21 cellular contexts compared by ENCODE assay signal in the genomic region with DNA sequence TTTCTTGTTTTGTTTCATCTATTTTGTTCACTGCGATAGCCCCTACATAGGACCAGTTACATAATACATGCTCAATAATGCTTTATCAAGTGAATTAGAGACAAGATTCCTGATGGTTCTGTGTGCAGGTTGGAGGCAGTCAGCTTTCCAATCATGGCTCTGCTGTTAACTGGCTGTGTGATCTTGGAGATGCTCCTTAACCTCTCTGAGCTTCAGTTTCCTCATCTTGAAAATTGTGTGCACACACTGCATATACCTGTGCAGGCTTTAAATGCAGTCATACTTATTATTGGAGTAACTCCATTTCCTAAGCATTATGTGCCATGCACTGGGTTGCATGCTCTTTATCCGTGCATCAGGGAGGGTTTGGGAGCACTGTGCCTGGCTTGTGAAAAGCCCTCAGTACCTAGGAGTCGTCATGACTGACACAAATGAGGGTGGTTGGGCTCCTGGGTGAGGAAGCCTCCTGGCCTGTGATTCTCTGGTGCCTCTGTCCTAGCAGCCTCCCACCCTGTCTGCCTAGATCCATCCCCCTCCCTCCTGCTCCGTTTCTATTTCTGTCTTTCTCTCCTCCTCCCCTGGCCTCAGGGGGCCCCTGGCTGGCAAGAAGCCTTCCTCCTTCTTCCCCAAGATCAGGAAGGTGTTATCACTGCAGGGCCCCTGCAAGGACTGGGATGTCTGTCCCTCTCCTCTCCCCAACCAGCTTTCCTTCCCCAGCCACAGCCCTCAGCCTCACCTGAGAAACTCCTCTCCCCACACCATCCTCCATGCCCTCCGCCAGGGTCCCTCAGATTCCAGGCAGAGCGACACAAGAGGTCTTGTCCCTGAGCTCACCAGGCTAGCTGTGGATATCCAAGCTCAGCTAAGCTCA. TPM values are rescaled to one million over a fixed set of nuclear protein-coding genes. Genes with fewer than 3 reads are reported as not detected.
DNase-seq lines count a peak whose midpoint lies in the region; ATAC-seq and TF ChIP-seq lines count a peak whose summit lies in the region.
"Had no signal": no experiment of that assay in that cellular context is flagged by ENCODE, and none has a peak within 500 bp of the region (broad histone marks: within the 10 kb centered on the region; RNA-seq: fewer than 3 reads in every experiment).

No MANE protein-coding gene starts in this region.

- H3K9me3 Mint-ChIP-seq in endodermal cell: no peaks in the 10 kb centered on the region
- peaks cover 0 to 2% of the 10 kb centered on the region in 2 donors for H3K9me3 Mint-ChIP-seq in stimulated activated naive B cell treated with anti-CD40 and anti-IgM and Interleukin-4, amounts not matched to agents 10 μg/mL and 1 μg/mL and 100 μg/mL, for 72 hours
- H3K9me3 Mint-ChIP-seq: HFFc6 had no signal

- H3K4me2 ChIP-seq in Karpas-422 (ENCODE audit: low read depth, low read length, poor library complexity, severe bottlenecking): no peak overlapping the region

- H3K36me3 Mint-ChIP-seq in endodermal cell (ENCODE audit: low read depth): no peaks in the 10 kb centered on the region
- peaks cover 7 to 10% of the 10 kb centered on the region in 2 donors for H3K36me3 Mint-ChIP-seq in stimulated activated naive B cell treated with anti-CD40 and anti-IgM and Interleukin-4, amounts not matched to agents 10 μg/mL and 1 μg/mL and 100 μg/mL, for 72 hours

- POLR2A ChIA-PET in A673 (lab: Charles Lee; ENCODE audit: low non-redundant PET): no interaction called here

- H2AFZ ChIP-seq in Karpas-422 (ENCODE audit: low read length): no peak overlapping the region

- H3K27me3 ChIP-seq in endodermal cell (ENCODE audit: control insufficient read depth, insufficient read depth, low read length, poor library complexity, severe bottlenecking) (peaks cover 44% of the 10 kb centered on the region), sigmoid colon (peaks cover 27 to 71% (median 54%) of the 10 kb centered on the region in 3 donors), Karpas-422 (ENCODE audit: low read length) (no peaks in the 10 kb centered on the region), A673 (replicated peaks; ENCODE audit: insufficient read depth, low read depth, low read length, poor library complexity) (no peaks in the 10 kb centered on the region)

- H3K9me2 ChIP-seq in Karpas-422 (replicated peaks; ENCODE audit: insufficient read depth, low read length): no peaks in the 10 kb centered on the region

- CTCF ChIA-PET in A673 (lab: Charles Lee): no interaction called here

- H3K9me3 ChIP-seq in endodermal cell (ENCODE audit: control insufficient read depth, low read length) (no peaks in the 10 kb centered on the region), sigmoid colon (no peaks in the 10 kb centered on the region), Karpas-422 (ENCODE audit: low read length) (no peaks in the 10 kb centered on the region), A673 (ENCODE audit: low read depth, low read length, poor library complexity, severe bottlenecking) (no peaks in the 10 kb centered on the region)

- DNase-seq in activated CD4-positive, CD25-positive, alpha-beta regulatory T cell treated with anti-CD3 and anti-CD28 coated beads, Interleukin-2, amount 50 U/mL, for 72 hours: peak; percentile 15
- DNase-seq in activated CD4-positive, CD25-positive, alpha-beta regulatory T cell (lab: John Stamatoyannopoulos, UW): no peak
- DNase-seq in NCI-H2227 (lab: John Stamatoyannopoulos, UW; ENCODE audit: unreplicated experiment) (peak; percentile 76), endodermal cell (peak; percentile 56), sigmoid colon (peak; percentile 30), Karpas-422 (no peak), A673 (ENCODE audit: low spot score) (no peak)
- DNase-seq in stimulated activated naive B cell treated with anti-CD40 and anti-IgM and Interleukin-4, amounts not matched to agents 10 μg/mL and 1 μg/mL and 100 μg/mL, for 72 hours: no peak
- DNase-seq: activated CD4-positive, alpha-beta T cell treated with anti-CD3 and anti-CD28 coated beads, Interleukin-2, amount 50 U/mL, for 1 hour; activated naive CD4-positive, alpha-beta T cell; amygdala; DMS53; HFFc6; naive B cell; NCI-H1694 treated with DMSO at 0.1 percent for 48 hours; NCI-H510A had no signal

- ATAC-seq in stimulated activated naive B cell treated with anti-CD40 and anti-IgM and Interleukin-4, amounts not matched to agents 10 μg/mL and 1 μg/mL and 100 μg/mL, for 72 hours (replicated peaks): no peak
- ATAC-seq: Right ventricle myocardium inferior had no signal

- no peak for TF ChIP-seq EP300 in sigmoid colon (IDR thresholded peaks at IDR 0.05)

- peaks cover 6% of the 10 kb centered on the region for H3K4me1 Mint-ChIP-seq in endodermal cell
- H3K4me1 Mint-ChIP-seq in stimulated activated naive B cell treated with anti-CD40 and anti-IgM and Interleukin-4, amounts not matched to agents 10 μg/mL and 1 μg/mL and 100 μg/mL, for 72 hours: no peaks in the 10 kb centered on the region

- H3K9ac ChIP-seq in endodermal cell (ENCODE audit: extremely low read depth, low read length, poor library complexity, severe bottlenecking): no peak overlapping the region
- H3K9ac ChIP-seq in Karpas-422 (ENCODE audit: low read length): no peak overlapping the region

- intact Hi-C loops in sigmoid colon (cut with DNase I) (no loop called here), A673 (cut with micrococcal nuclease; ENCODE audit: unreplicated experiment) (no loop called here)

- 49 to 70% methylated on average over 4 to 6 of the region's 6 CpGs for WGBS in endodermal cell (ENCODE audit: insufficient coverage in 1 of 2, insufficient read length in 1 of 2), 2 experiments
- 48 to 49% methylated on average over 6 of the region's 6 CpGs for WGBS in sigmoid colon, 2 donors

- H3K27ac ChIP-seq in endodermal cell (ENCODE audit: low read depth, low read length): no peak overlapping the region
- H3K27ac ChIP-seq in sigmoid colon: no peak overlapping the region
- no peak overlapping the region for H3K27ac ChIP-seq in Karpas-422 (ENCODE audit: low read length)
- H3K27ac ChIP-seq in A673 (ENCODE audit: low read depth, low read length, poor library complexity, severe bottlenecking): no peak overlapping the region
- H3K27ac ChIP-seq: C4-2B had no signal

- peaks cover 59% of the 10 kb centered on the region for H3K27me3 Mint-ChIP-seq in endodermal cell (ENCODE audit: insufficient read depth)
- no peaks in the 10 kb centered on the region for H3K27me3 Mint-ChIP-seq in stimulated activated naive B cell treated with anti-CD40 and anti-IgM and Interleukin-4, amounts not matched to agents 10 μg/mL and 1 μg/mL and 100 μg/mL, for 72 hours

- H3K4me3 ChIP-seq in endodermal cell (ENCODE audit: low read length) (no peak overlapping the region), sigmoid colon (no peak overlapping the region), Karpas-422 (ENCODE audit: low read length) (no peak overlapping the region), A673 (ENCODE audit: low read depth, low read length, poor library complexity, severe bottlenecking) (no peak overlapping the region)
- H3K4me3 ChIP-seq: lung had no signal

- TF ChIP-seq CTCF in endodermal cell (conservative IDR thresholded peaks at IDR 0.05) (no peak), sigmoid colon (IDR thresholded peaks at IDR 0.05) (no peak), A673 (conservative IDR thresholded peaks at IDR 0.05; ENCODE audit: low read depth, low read length) (no peak)

- H4K20me1 ChIP-seq in Karpas-422 (ENCODE audit: insufficient read depth, low read depth, low read length): no peaks in the 10 kb centered on the region

- H3K4me1 ChIP-seq in endodermal cell (ENCODE audit: control insufficient read depth, insufficient read depth, low read length) (no peaks in the 10 kb centered on the region), sigmoid colon (peaks cover 0 to 14% (median 9%) of the 10 kb centered on the region in 4 donors), Karpas-422 (ENCODE audit: low read length) (no peaks in the 10 kb centered on the region), A673 (ENCODE audit: insufficient read depth, low read length, poor library complexity, severe bottlenecking) (no peaks in the 10 kb centered on the region)

- no peaks in the 10 kb centered on the region for H3K79me2 ChIP-seq in Karpas-422 (ENCODE audit: low read length)

- no peak overlapping the region for H3K4me3 Mint-ChIP-seq in endodermal cell
- no peak overlapping the region for H3K4me3 Mint-ChIP-seq in stimulated activated naive B cell treated with anti-CD40 and anti-IgM and Interleukin-4, amounts not matched to agents 10 μg/mL and 1 μg/mL and 100 μg/mL, for 72 hours
- H3K4me3 Mint-ChIP-seq: HFFc6, naive B cell had no signal

- BruUV-seq in A673 (replicated peaks; lab: Mats Ljungman, UMichigan): no TSS peak

- no peak for TF ChIP-seq POLR2A in sigmoid colon (IDR thresholded peaks at IDR 0.05)

- no peaks in the 10 kb centered on the region for H3K36me3 ChIP-seq in endodermal cell (ENCODE audit: control insufficient read depth, insufficient read depth, low read length)
- no peaks in the 10 kb centered on the region for H3K36me3 ChIP-seq in sigmoid colon
- H3K36me3 ChIP-seq in Karpas-422 (ENCODE audit: insufficient read depth, low read length): no peaks in the 10 kb centered on the region
- H3K36me3 ChIP-seq in A673 (ENCODE audit: insufficient read depth, low read length, poor library complexity, severe bottlenecking): no peaks in the 10 kb centered on the region

- H3K27ac Mint-ChIP-seq in endodermal cell: no peak overlapping the region
- no peak overlapping the region for H3K27ac Mint-ChIP-seq in stimulated activated naive B cell treated with anti-CD40 and anti-IgM and Interleukin-4, amounts not matched to agents 10 μg/mL and 1 μg/mL and 100 μg/mL, for 72 hours
- H3K27ac Mint-ChIP-seq: HFFc6 had no signal

RNA-seq across cellular contexts. Expression of a gene that starts 8.7 kb away (rescaled TPM):
- not detected for total RNA-seq in endodermal cell
- not detected for polyA plus RNA-seq in endodermal cell (2013, experiment 1 of 2)
- not detected for polyA plus RNA-seq in endodermal cell (2013, experiment 2 of 2)
- total RNA-seq in sigmoid colon: not detected
- polyA plus RNA-seq in sigmoid colon: under 1 TPM in 1 of 3 donors, not detected in 2; 0.09 TPM
- not detected in 2 replicates for total RNA-seq in Karpas-422 (2014; rRNA removed; shearing (Covaris generic); ENCODE audit: low replicate concordance)
- not detected in 2 replicates for total RNA-seq in A673 (2021)
- total RNA-seq: HFFc6, lung, Right ventricle myocardium inferior, skeletal muscle tissue, urinary bladder had no signal
- polyA plus RNA-seq: urinary bladder had no signal

RNA-seq across cellular contexts. Expression of a gene that starts 15.7 kb away (rescaled TPM):
- 1 to 10 TPM; 1.5 to 4.0 TPM for total RNA-seq in endodermal cell
- 7.6 TPM for polyA plus RNA-seq in endodermal cell (2013, experiment 1 of 2)
- polyA plus RNA-seq in endodermal cell (2013, experiment 2 of 2): 6.9 TPM
- total RNA-seq in sigmoid colon: 1 to 10 TPM in 3 of 4 donors, under 1 TPM in 1; 0.82 to 1.8 (median 1.2) TPM
- polyA plus RNA-seq in sigmoid colon: 1 to 10 TPM in 1 of 3 donors, under 1 TPM in 2; under 0.01 to 1.0 (median 0.23) TPM
- total RNA-seq in Karpas-422 (2014; rRNA removed; shearing (Covaris generic); ENCODE audit: low replicate concordance): not detected in 2 replicates
- 3.7 and 5.0 TPM in 2 replicates for total RNA-seq in A673 (2021)

RNA-seq across cellular contexts. Expression of a gene that starts 30.9 kb away (rescaled TPM):
- not detected for total RNA-seq in endodermal cell
- 0.36 TPM for polyA plus RNA-seq in endodermal cell (2013, experiment 1 of 2)
- polyA plus RNA-seq in endodermal cell (2013, experiment 2 of 2): not detected
- total RNA-seq in sigmoid colon: 10 to 100 TPM in 1 of 4 donors, 1 to 10 TPM in 3; 5.3 to 23.1 (median 8.6) TPM
- polyA plus RNA-seq in sigmoid colon: 10 to 100 TPM; 37.2 to 98.6 (median 56.5) TPM
- total RNA-seq in Karpas-422 (2014; rRNA removed; shearing (Covaris generic); ENCODE audit: low replicate concordance): not detected in 2 replicates
- total RNA-seq in A673 (2021): 0.55 TPM in 1 of 2 replicates, not detected in the other

RNA-seq across cellular contexts. Expression of a gene that starts 36.7 kb away (rescaled TPM):
- not detected for total RNA-seq in endodermal cell
- polyA plus RNA-seq in endodermal cell (2013, experiment 1 of 2): not detected
- not detected for polyA plus RNA-seq in endodermal cell (2013, experiment 2 of 2)
- not detected for total RNA-seq in sigmoid colon
- polyA plus RNA-seq in sigmoid colon: not detected
- total RNA-seq in Karpas-422 (2014; rRNA removed; shearing (Covaris generic); ENCODE audit: low replicate concordance): not detected in 2 replicates
- not detected in 2 replicates for total RNA-seq in A673 (2021)
- total RNA-seq: HFFc6, lung, Right ventricle myocardium inferior, skeletal muscle tissue, urinary bladder had no signal
- polyA plus RNA-seq: lung, urinary bladder had no signal

RNA-seq across cellular contexts. Expression of a gene that starts 37.3 kb away (rescaled TPM):
- total RNA-seq in endodermal cell: 100 to 1,000 TPM; 155 to 159 TPM
- polyA plus RNA-seq in endodermal cell (2013, experiment 1 of 2): 136 TPM
- 120 TPM for polyA plus RNA-seq in endodermal cell (2013, experiment 2 of 2)
- 10 to 100 TPM; 37.8 to 83.6 (median 65.4) TPM for total RNA-seq in sigmoid colon
- polyA plus RNA-seq in sigmoid colon: 10 to 100 TPM; 28.4 to 79.4 (median 38.4) TPM
- 50.9 and 78.1 TPM in 2 replicates for total RNA-seq in Karpas-422 (2014; rRNA removed; shearing (Covaris generic); ENCODE audit: low replicate concordance)
- total RNA-seq in A673 (2021): 157 and 168 TPM in 2 replicates

Comparison
In these comparisons a context has a peak if more than half of its experiments do, and no peak if none do; other contexts are left out.
1. DNase-seq: peak in activated CD4-positive, CD25-positive, alpha-beta regulatory T cell treated with anti-CD3 and anti-CD28 coated beads, Interleukin-2, amount 50 U/mL, for 72 hours (single experiment), NCI-H2227 (single experiment), endodermal cell (single experiment) and sigmoid colon (single experiment); none in activated CD4-positive, CD25-positive, alpha-beta regulatory T cell (0 of 4), Karpas-422 (single experiment), stimulated activated naive B cell treated with anti-CD40 and anti-IgM and Interleukin-4, amounts not matched to agents 10 μg/mL and 1 μg/mL and 100 μg/mL, for 72 hours (single experiment) and A673 (single experiment).